Comparison of ENCODE assay signal across 25 cellular contexts in the genomic region with DNA sequence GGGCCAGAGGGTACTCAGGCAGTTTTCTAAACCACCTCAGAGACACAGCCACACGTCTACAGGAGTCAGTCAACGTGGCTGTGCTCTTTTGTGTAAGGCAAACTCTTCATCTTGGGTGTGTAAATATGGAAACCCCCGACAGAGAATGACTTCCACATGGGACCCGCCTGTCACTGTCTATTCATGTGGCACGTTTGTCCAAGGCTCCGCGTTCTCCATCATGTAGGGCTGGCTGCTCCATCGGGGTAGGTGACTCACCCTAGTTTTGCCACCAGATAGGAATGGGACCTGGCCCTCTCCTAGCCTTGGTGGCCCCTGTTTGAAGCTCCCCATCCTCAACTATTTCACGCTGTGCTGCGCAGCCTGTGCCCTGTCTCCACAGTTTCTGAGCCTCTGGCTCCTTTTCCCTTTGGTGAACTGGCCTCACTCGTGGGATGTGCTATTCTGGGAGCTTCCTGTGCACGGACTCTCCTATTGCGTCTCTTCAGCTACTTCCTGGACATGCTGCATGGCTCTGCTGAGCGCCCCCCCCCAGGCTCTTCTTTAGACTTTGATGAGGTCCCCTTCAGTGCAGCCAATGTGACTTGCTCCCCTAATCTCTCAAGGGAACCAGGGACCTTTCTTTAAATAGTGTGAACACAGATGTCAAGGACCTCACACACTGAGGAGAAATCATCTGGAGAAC.
"Had no signal": no experiment of that assay in that cellular context is flagged by ENCODE, and none has a peak within 500 bp of the region (broad histone marks: within the 10 kb centered on the region; RNA-seq: fewer than 3 reads in every experiment).

No MANE protein-coding gene starts in this region.

- H3K36me3 ChIP-seq: heart left ventricle, left lung, ovary, right atrium auricular region, sigmoid colon, transverse colon had no signal

- H3K4me3 Mint-ChIP-seq: dendritic cell treated with granulocyte-macrophage colony-stimulating factor and Interleukin-4, amounts not matched to agents 40 ng/mL and 50 ng/mL, for 4 days; effector memory CD8-positive, alpha-beta T cell; naive B cell; stimulated activated naive B cell treated with anti-CD40 and anti-IgM and Interleukin-4, amounts not matched to agents 10 μg/mL and 1 μg/mL and 100 μg/mL, for 72 hours; stimulated activated naive CD8-positive, alpha-beta T cell treated with anti-CD3 and anti-CD28 coated beads, Interleukin-15, amount 100 ng/mL, for 72 hours had no signal

- H3K9me3 ChIP-seq: right atrium auricular region, sigmoid colon, testis, transverse colon had no signal

- H3K27me3 ChIP-seq: foreskin keratinocyte, ovary, right atrium auricular region, testis had no signal

- ATAC-seq: effector memory CD8-positive, alpha-beta T cell; foreskin keratinocyte; left lung; stimulated activated naive B cell treated with anti-CD40 and anti-IgM and Interleukin-4, amounts not matched to agents 10 μg/mL and 1 μg/mL and 100 μg/mL, for 72 hours; stimulated activated naive CD8-positive, alpha-beta T cell treated with anti-CD3 and anti-CD28 coated beads, Interleukin-15, amount 100 ng/mL, for 72 hours had no signal

- H3K36me3 Mint-ChIP-seq: stimulated activated naive B cell treated with anti-CD40 and anti-IgM and Interleukin-4, amounts not matched to agents 10 μg/mL and 1 μg/mL and 100 μg/mL, for 72 hours had no signal

- H3K27ac ChIP-seq: foreskin keratinocyte, left lung, ovary, sigmoid colon, skin epidermis, testis, transverse colon had no signal

- FAIRE-seq: colon, endothelial cell of umbilical vein, islet of Langerhans, urothelium cell line had no signal

- H3K4me3 ChIP-seq: heart left ventricle, left lung, lung, ovary, right atrium auricular region, sigmoid colon, skin epidermis, testis, transverse colon had no signal

- H3K4me1 ChIP-seq: foreskin keratinocyte, left lung had no signal

- DNase-seq: effector memory CD8-positive, alpha-beta T cell; erythroblast; foreskin keratinocyte; hippocampal formation; left lung; mesenchymal stem cell; naive B cell; nucleus accumbens; ovary; sigmoid colon; stimulated activated CD4-positive, alpha-beta T cell treated with anti-CD3 and anti-CD28 coated beads, Interleukin-2, amount 100 ng/mL, for 24 hours; stimulated activated CD4-positive, alpha-beta T cell treated with anti-CD3 and anti-CD28 coated beads, Interleukin-4, amount 100 ng/mL, for 4 hours; stimulated activated naive B cell treated with anti-CD40 and anti-IgM and Interleukin-4, amounts not matched to agents 10 μg/mL and 1 μg/mL and 100 μg/mL, for 72 hours; stimulated activated naive CD8-positive, alpha-beta T cell treated with anti-CD3 and anti-CD28 coated beads, Interleukin-15, amount 100 ng/mL, for 72 hours; testis; transverse colon had no signal

- H3K27ac Mint-ChIP-seq: dendritic cell treated with granulocyte-macrophage colony-stimulating factor and Interleukin-4, amounts not matched to agents 40 ng/mL and 50 ng/mL, for 4 days; effector memory CD8-positive, alpha-beta T cell; naive B cell; stimulated activated naive B cell treated with anti-CD40 and anti-IgM and Interleukin-4, amounts not matched to agents 10 μg/mL and 1 μg/mL and 100 μg/mL, for 72 hours; stimulated activated naive CD8-positive, alpha-beta T cell treated with anti-CD3 and anti-CD28 coated beads, Interleukin-15, amount 100 ng/mL, for 72 hours had no signal
